ENCODE assay signal across 21 cellular contexts in the genomic region with DNA sequence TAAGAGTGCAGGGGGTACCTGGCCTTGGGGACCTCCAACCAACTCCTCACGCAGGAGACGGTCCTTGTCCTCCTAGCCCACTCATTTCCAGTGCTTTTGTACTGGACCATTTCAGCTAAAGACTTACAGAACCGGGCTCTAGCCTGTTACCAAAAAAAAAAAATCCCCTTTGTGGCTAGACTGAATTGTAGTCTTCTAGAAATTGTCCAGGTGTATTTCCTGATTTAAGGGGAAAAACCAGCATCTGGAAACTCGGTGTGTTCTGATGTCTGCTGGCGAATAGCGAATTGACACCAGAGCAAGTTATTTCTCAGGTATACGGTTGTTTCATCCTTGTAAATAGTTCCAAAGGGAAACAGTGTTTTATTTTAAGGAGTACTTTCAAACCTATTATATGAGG. TPM values are rescaled to one million over a fixed set of nuclear protein-coding genes. Genes with fewer than 3 reads are reported as not detected.
"Had no signal": no experiment of that assay in that cellular context is flagged by ENCODE, and none has a peak within 500 bp of the region (broad histone marks: within the 10 kb centered on the region; RNA-seq: fewer than 3 reads in every experiment).

No MANE protein-coding gene starts in this region.

- H3K4me3 Mint-ChIP-seq: neural progenitor cell had no signal

- H3K36me3 ChIP-seq: breast epithelium, esophagus muscularis mucosa, neural progenitor cell, vagina had no signal

- H3K27ac Mint-ChIP-seq: activated B cell treated with CpG ODN at 0.5 μM for 24 hours; activated CD8-positive, alpha-beta T cell treated with anti-CD3 and anti-CD28 coated beads for 36 hours; activated naive CD4-positive, alpha-beta T cell treated with anti-CD3 and anti-CD28 coated beads, Interleukin-2, amount 50 U/mL, for 72 hours; endodermal cell; natural killer cell; neural progenitor cell; stimulated activated naive CD8-positive, alpha-beta T cell treated with anti-CD3 and anti-CD28 coated beads, Interleukin-15, Interleukin-2, amounts not matched to agents 100 ng/mL and 50 ng/mL, for 24 hours; type B pancreatic cell had no signal

- H2AFZ ChIP-seq: neural progenitor cell had no signal

- H3K27ac ChIP-seq: breast epithelium, esophagus muscularis mucosa, neural progenitor cell, vagina had no signal

- H3K9ac ChIP-seq: neural progenitor cell had no signal

- H3K9me3 Mint-ChIP-seq: activated B cell treated with CpG ODN at 0.5 μM for 24 hours; activated CD8-positive, alpha-beta T cell treated with anti-CD3 and anti-CD28 coated beads for 36 hours; activated naive CD4-positive, alpha-beta T cell treated with anti-CD3 and anti-CD28 coated beads, Interleukin-2, amount 50 U/mL, for 72 hours; activated T-cell treated with anti-CD3 and anti-CD28 coated beads, Interleukin-2, amount 50 U/mL, for 4 hours; endodermal cell; natural killer cell; neural progenitor cell; stimulated activated naive CD8-positive, alpha-beta T cell treated with anti-CD3 and anti-CD28 coated beads, Interleukin-15, Interleukin-2, amounts not matched to agents 100 ng/mL and 50 ng/mL, for 24 hours; type B pancreatic cell had no signal

- H3K36me3 Mint-ChIP-seq: activated naive CD4-positive, alpha-beta T cell treated with anti-CD3 and anti-CD28 coated beads, Interleukin-2, amount 50 U/mL, for 72 hours; natural killer cell; neural progenitor cell; type B pancreatic cell had no signal

- FAIRE-seq: frontal cortex had no signal

- H3K4me1 ChIP-seq: breast epithelium, neural progenitor cell, vagina had no signal

- H3K27me3 ChIP-seq: neural progenitor cell, vagina had no signal

- H3K9me3 ChIP-seq: breast epithelium, esophagus muscularis mucosa, vagina had no signal

- DNase-seq: hippocampal formation had no signal

- H3K4me2 ChIP-seq: neural progenitor cell had no signal

- H3K4me3 ChIP-seq: esophagus muscularis mucosa, neural progenitor cell, vagina had no signal

RNA-seq across cellular contexts. Expression of gene MINDY4B, which starts 21.1 kb away (rescaled TPM):
- total RNA-seq: activated B cell treated with CpG ODN at 0.5 μM for 24 hours; activated CD8-positive, alpha-beta T cell treated with anti-CD3 and anti-CD28 coated beads for 36 hours; activated naive CD4-positive, alpha-beta T cell treated with anti-CD3 and anti-CD28 coated beads, Interleukin-2, amount 50 U/mL, for 72 hours; activated T-cell treated with anti-CD3 and anti-CD28 coated beads, Interleukin-2, amount 50 U/mL, for 4 hours; breast epithelium; endodermal cell; esophagus muscularis mucosa; left cardiac atrium; liver; mammary epithelial cell; natural killer cell; omental fat pad; skeletal muscle tissue; vagina had no signal
- polyA plus RNA-seq: keratinocyte, liver, mammary epithelial cell, thymus had no signal

RNA-seq across cellular contexts. Expression of gene CLRN1, which starts 46.2 kb away (rescaled TPM):
- total RNA-seq: activated B cell treated with CpG ODN at 0.5 μM for 24 hours; activated CD8-positive, alpha-beta T cell treated with anti-CD3 and anti-CD28 coated beads for 36 hours; activated naive CD4-positive, alpha-beta T cell treated with anti-CD3 and anti-CD28 coated beads, Interleukin-2, amount 50 U/mL, for 72 hours; activated T-cell treated with anti-CD3 and anti-CD28 coated beads, Interleukin-2, amount 50 U/mL, for 4 hours; breast epithelium; endodermal cell; esophagus muscularis mucosa; frontal cortex; left cardiac atrium; liver; mammary epithelial cell; natural killer cell; omental fat pad; skeletal muscle tissue; vagina had no signal
- polyA plus RNA-seq: keratinocyte, liver, mammary epithelial cell had no signal
